Comparison of ENCODE assay signal across 16 cellular contexts in the genomic region with DNA sequence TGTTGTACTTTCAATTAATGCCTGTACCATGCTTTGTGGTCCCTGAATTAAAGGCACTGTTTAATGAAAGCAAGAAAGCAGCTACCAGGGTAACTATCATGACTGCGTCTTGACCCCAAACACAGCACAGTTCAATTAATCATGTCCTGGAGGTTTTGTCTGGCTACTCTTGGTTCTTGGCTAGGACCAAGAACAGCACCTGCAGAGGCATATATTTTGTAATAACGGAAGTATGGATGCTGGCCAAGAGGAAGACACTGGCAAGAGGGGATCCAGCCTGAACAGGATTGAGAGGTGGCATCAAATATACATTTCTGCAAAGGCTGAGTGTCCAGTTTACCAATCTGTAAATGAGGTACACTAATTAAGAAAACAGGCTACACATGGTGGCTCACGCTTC.
DNase-seq lines count a peak whose midpoint lies in the region; ATAC-seq and TF ChIP-seq lines count a peak whose summit lies in the region.
"Had no signal": no experiment of that assay in that cellular context is flagged by ENCODE, and none has a peak within 500 bp of the region (broad histone marks: within the 10 kb centered on the region; RNA-seq: fewer than 3 reads in every experiment).

No MANE protein-coding gene starts in this region.

- H3K36me3 ChIP-seq in CD4-positive, alpha-beta memory T cell (ENCODE audit: insufficient read depth, low read length), result no peaks in the 10 kb centered on the region
- peaks cover 0 to 29% (median 0%) of the 10 kb centered on the region in 3 experiments for H3K36me3 ChIP-seq in naive thymus-derived CD4-positive, alpha-beta T cell (ENCODE audit: control insufficient read depth in 2 of 3, insufficient read depth in 3 of 3, low read length in 3 of 3)
- no peaks in the 10 kb centered on the region for H3K36me3 ChIP-seq in testis (ENCODE audit: low read depth, missing control alignments)

- H3K4me1 Mint-ChIP-seq in activated CD4-positive, alpha-beta T cell treated with anti-CD3 and anti-CD28 coated beads for 36 hours, result peaks cover 78% of the 10 kb centered on the region
- peaks cover 42 to 84% (median 59%) of the 10 kb centered on the region in 4 donors for H3K4me1 Mint-ChIP-seq in CD4-positive, alpha-beta memory T cell
- H3K4me1 Mint-ChIP-seq in T-helper 17 cell, result peaks cover 34% of the 10 kb centered on the region
- H3K4me1 Mint-ChIP-seq in naive thymus-derived CD4-positive, alpha-beta T cell, result peaks cover 13 to 98% (median 83%) of the 10 kb centered on the region in 7 donors

- H3K27me3 ChIP-seq in CD4-positive, alpha-beta memory T cell (ENCODE audit: insufficient read depth, low read length), result no peaks in the 10 kb centered on the region
- no peaks in the 10 kb centered on the region for H3K27me3 ChIP-seq in naive thymus-derived CD4-positive, alpha-beta T cell (ENCODE audit: control insufficient read depth in 2 of 2, insufficient read depth in 2 of 2, low read length in 2 of 2)
- no peaks in the 10 kb centered on the region for H3K27me3 ChIP-seq in testis

- H3K4me3 Mint-ChIP-seq in activated CD4-positive, alpha-beta T cell treated with anti-CD3 and anti-CD28 coated beads for 36 hours, result no peak overlapping the region
- H3K4me3 Mint-ChIP-seq in CD4-positive, alpha-beta memory T cell, result peak overlapping the region in 1 of 8 donors; percentile 43
- no peak overlapping the region for H3K4me3 Mint-ChIP-seq in T-helper 17 cell
- H3K4me3 Mint-ChIP-seq in naive thymus-derived CD4-positive, alpha-beta T cell, result peak overlapping the region in 3 of 10 donors; percentile 10 to 24 (median 10)
- H3K4me3 Mint-ChIP-seq: CD8-positive, alpha-beta memory T cell had no signal

- DNase-seq in activated CD4-positive, alpha-beta T cell treated with anti-CD3 and anti-CD28 coated beads for 36 hours, result no peak
- DNase-seq in activated CD4-positive, alpha-beta T cell treated with anti-CD3 and anti-CD28 coated beads, Interleukin-2, amount 50 U/mL, for 1 hour, result no peak
- DNase-seq in CD4-positive, alpha-beta memory T cell, result no peak
- no peak for DNase-seq in T-helper 17 cell
- DNase-seq in naive thymus-derived CD4-positive, alpha-beta T cell, result no peak
- DNase-seq in testis, result no peak
- DNase-seq in nucleus accumbens (lab: John Stamatoyannopoulos, UW), result no peak
- DNase-seq: CD8-positive, alpha-beta memory T cell; GF-D8; GM23248; NCI-H1092 treated with DMSO at 0.1 percent for 48 hours; NCI-H1694; NCI-H446 treated with DMSO at 0.1 percent for 48 hours; NCI-H82 had no signal

- TF ChIP-seq CTCF in testis (IDR thresholded peaks at IDR 0.05), result no peak

- no peak overlapping the region for H3K27ac ChIP-seq in CD4-positive, alpha-beta memory T cell (ENCODE audit: low read depth, low read length)
- H3K27ac ChIP-seq in naive thymus-derived CD4-positive, alpha-beta T cell (ENCODE audit: low read depth, low read length), result no peak overlapping the region
- no peak overlapping the region for H3K27ac ChIP-seq in testis
- H3K27ac ChIP-seq: A549, GM23248 had no signal

- H3K36me3 Mint-ChIP-seq in activated CD4-positive, alpha-beta T cell treated with anti-CD3 and anti-CD28 coated beads for 36 hours (ENCODE audit: low read depth), result peaks cover 31% of the 10 kb centered on the region
- H3K36me3 Mint-ChIP-seq in CD4-positive, alpha-beta memory T cell, result peaks cover 60% of the 10 kb centered on the region in 2 donors
- H3K36me3 Mint-ChIP-seq in T-helper 17 cell (ENCODE audit: low read depth), result peaks cover 13% of the 10 kb centered on the region
- peaks cover 22 to 78% (median 56%) of the 10 kb centered on the region in 5 donors for H3K36me3 Mint-ChIP-seq in naive thymus-derived CD4-positive, alpha-beta T cell

- no peaks in the 10 kb centered on the region for H3K9me3 ChIP-seq in CD4-positive, alpha-beta memory T cell (ENCODE audit: control insufficient read depth in 1 of 2, low read length in 2 of 2)
- H3K9me3 ChIP-seq in T-helper 17 cell (ENCODE audit: control insufficient read depth, low read length, poor library complexity, severe bottlenecking), result no peaks in the 10 kb centered on the region
- H3K9me3 ChIP-seq in naive thymus-derived CD4-positive, alpha-beta T cell (ENCODE audit: control insufficient read depth in 2 of 3, low read length in 3 of 3), result no peaks in the 10 kb centered on the region
- no peaks in the 10 kb centered on the region for H3K9me3 ChIP-seq in testis
- H3K9me3 ChIP-seq: A549 had no signal

- H3K9me3 Mint-ChIP-seq in activated CD4-positive, alpha-beta T cell treated with anti-CD3 and anti-CD28 coated beads for 36 hours (ENCODE audit: low read depth), result peaks cover 3% of the 10 kb centered on the region
- H3K9me3 Mint-ChIP-seq in CD4-positive, alpha-beta memory T cell, result peaks cover 0 to 2% (median 0%) of the 10 kb centered on the region in 8 donors
- H3K9me3 Mint-ChIP-seq in naive thymus-derived CD4-positive, alpha-beta T cell, result peaks cover 0 to 6% (median 0%) of the 10 kb centered on the region in 11 donors
- H3K9me3 Mint-ChIP-seq: CD8-positive, alpha-beta memory T cell had no signal

- H3K4me1 ChIP-seq in CD4-positive, alpha-beta memory T cell (ENCODE audit: insufficient read depth, low read length), result peaks cover 31% of the 10 kb centered on the region
- peaks cover 2 to 44% of the 10 kb centered on the region in 2 donors for H3K4me1 ChIP-seq in naive thymus-derived CD4-positive, alpha-beta T cell (ENCODE audit: control insufficient read depth in 2 of 2, insufficient read depth in 2 of 2, low read length in 2 of 2)
- no peaks in the 10 kb centered on the region for H3K4me1 ChIP-seq in testis

- 91 to 93% methylated on average over 3 of the region's 3 CpGs for WGBS in testis, 2 donors

- intact Hi-C loops in activated CD4-positive, alpha-beta T cell treated with anti-CD3 and anti-CD28 coated beads for 36 hours (cut with DNase I, micrococcal nuclease), result no loop called here
- intact Hi-C loops in CD4-positive, alpha-beta memory T cell (cut with micrococcal nuclease), result no loop called here
- intact Hi-C loops in naive thymus-derived CD4-positive, alpha-beta T cell (cut with micrococcal nuclease), result no loop called here
- intact Hi-C loops in testis (cut with DNase I; ENCODE audit: low total_unique reads), result no loop called here

- POLR2A ChIA-PET in activated CD4-positive, alpha-beta T cell treated with anti-CD3 and anti-CD28 coated beads for 36 hours (lab: Charles Lee), result interaction anchor here (0.7 kb wide), 1 partner anchor 231 kb away, joined by 3 read pairs; no protein-coding TSS in a partner anchor
- POLR2A ChIA-PET in CD4-positive, alpha-beta memory T cell (lab: Charles Lee; ENCODE audit: partially characterized antibody), result interaction anchor here (0.9 to 1.7 kb wide), 3 partner anchors 9 to 20 kb away, joined by 3 to 7 read pairs (median 4); no protein-coding TSS in a partner anchor
- POLR2A ChIA-PET in naive thymus-derived CD4-positive, alpha-beta T cell (lab: Charles Lee), result interaction anchor here (0.5 to 1.9 kb wide), 5 partner anchors 11 to 376 kb away, joined by 3 to 9 read pairs (median 4); no protein-coding TSS in a partner anchor

- no peak for TF ChIP-seq POLR2A in testis (IDR thresholded peaks at IDR 0.05)

- CTCF ChIA-PET in activated CD4-positive, alpha-beta T cell treated with anti-CD3 and anti-CD28 coated beads for 36 hours (lab: Charles Lee), result no interaction called here
- CTCF ChIA-PET in CD4-positive, alpha-beta memory T cell (lab: Charles Lee; ENCODE audit: partially characterized antibody), result interaction anchor here (0.9 kb wide), 1 partner anchor 11 kb away, joined by 3 read pairs; no protein-coding TSS in a partner anchor
- CTCF ChIA-PET in naive thymus-derived CD4-positive, alpha-beta T cell (lab: Charles Lee), result no interaction called here

- peak overlapping the region; percentile 32 for H3K27ac Mint-ChIP-seq in activated CD4-positive, alpha-beta T cell treated with anti-CD3 and anti-CD28 coated beads for 36 hours
- peak overlapping the region in 5 of 7 donors; percentile 13 to 70 (median 57) for H3K27ac Mint-ChIP-seq in CD4-positive, alpha-beta memory T cell
- peak overlapping the region; percentile 95 for H3K27ac Mint-ChIP-seq in T-helper 17 cell
- peak overlapping the region in 8 of 9 donors; percentile 83 to 99 (median 94) for H3K27ac Mint-ChIP-seq in naive thymus-derived CD4-positive, alpha-beta T cell

- H3K27me3 Mint-ChIP-seq in activated CD4-positive, alpha-beta T cell treated with anti-CD3 and anti-CD28 coated beads for 36 hours, result no peaks in the 10 kb centered on the region
- H3K27me3 Mint-ChIP-seq in CD4-positive, alpha-beta memory T cell, result no peaks in the 10 kb centered on the region
- H3K27me3 Mint-ChIP-seq in T-helper 17 cell, result no peaks in the 10 kb centered on the region
- peaks cover 0 to 3% (median 0%) of the 10 kb centered on the region in 5 donors for H3K27me3 Mint-ChIP-seq in naive thymus-derived CD4-positive, alpha-beta T cell
- H3K27me3 Mint-ChIP-seq: CD8-positive, alpha-beta memory T cell had no signal

- no peak overlapping the region for H3K4me3 ChIP-seq in CD4-positive, alpha-beta memory T cell (ENCODE audit: low read length in 2 of 2)
- H3K4me3 ChIP-seq in naive thymus-derived CD4-positive, alpha-beta T cell (ENCODE audit: low read length), result no peak overlapping the region
- no peak overlapping the region for H3K4me3 ChIP-seq in testis
- H3K4me3 ChIP-seq: A549, GM23248 had no signal

- no peak for ATAC-seq in activated CD4-positive, alpha-beta T cell treated with anti-CD3 and anti-CD28 coated beads for 36 hours
- ATAC-seq in T-helper 17 cell, result no peak
- no peak for ATAC-seq in naive thymus-derived CD4-positive, alpha-beta T cell
- ATAC-seq in GM19328 (IDR thresholded peaks at IDR 0.05; ENCODE audit: unreplicated experiment), result no peak
- ATAC-seq: A549 had no signal

Comparison
In these comparisons a context has a peak if more than half of its experiments do, and no peak if none do; other contexts are left out.
1. H3K27ac Mint-ChIP-seq: peak in every context shown above with its lines; median percentile 95 in T-helper 17 cell; 94 in naive thymus-derived CD4-positive, alpha-beta T cell; 57 in CD4-positive, alpha-beta memory T cell; 32 in activated CD4-positive, alpha-beta T cell treated with anti-CD3 and anti-CD28 coated beads for 36 hours.